In the genomic region with DNA sequence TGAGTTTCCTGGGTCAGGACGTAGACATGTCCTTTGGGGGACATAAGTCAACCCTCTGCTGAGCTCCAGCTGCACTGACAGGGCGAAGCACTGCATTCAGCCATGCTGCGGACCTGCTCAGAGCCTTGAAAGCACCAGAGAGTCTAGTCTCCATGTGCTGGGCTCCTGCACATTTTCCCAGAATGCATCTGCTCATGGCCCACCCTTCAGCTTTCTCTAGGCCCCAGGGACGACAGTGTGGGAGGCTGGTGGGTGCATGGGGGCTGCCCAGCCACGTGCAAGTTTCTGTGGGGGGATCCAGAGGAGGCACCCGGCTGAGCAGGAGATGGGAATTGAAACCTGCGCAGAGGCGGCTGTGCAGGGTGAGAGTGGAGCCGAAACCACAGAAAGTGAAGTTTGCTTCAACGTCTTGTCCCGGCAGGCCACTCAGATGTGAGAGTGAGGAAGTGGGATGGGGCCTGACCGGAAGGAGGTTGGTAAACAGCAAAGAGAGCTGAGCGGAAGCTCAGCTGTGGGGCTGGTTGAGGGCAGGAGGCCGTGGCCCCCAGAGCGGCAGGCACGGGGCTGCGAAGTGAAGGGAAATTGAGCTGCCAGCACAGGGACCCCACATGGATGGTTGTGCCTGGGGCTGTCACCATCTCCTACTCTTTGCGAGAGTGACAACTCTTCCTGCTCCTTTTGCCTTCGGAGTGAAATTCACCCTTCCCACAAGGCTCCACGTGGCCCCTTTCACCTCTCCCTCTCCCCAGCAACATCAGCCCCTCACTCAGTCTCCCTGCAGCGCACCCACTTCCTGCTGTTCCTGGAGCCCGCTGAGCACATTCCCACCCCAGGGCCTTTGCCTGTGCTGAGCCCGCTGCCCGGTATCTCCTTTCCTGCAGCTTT, we compare ENCODE assay signal across 8 cellular contexts. TPM values are rescaled to one million over a fixed set of nuclear protein-coding genes. Genes with fewer than 3 reads are reported as not detected.
A peak's percentile ranks its signal among the peaks of the same experiment; 100 is the strongest.
DNase-seq lines count a peak whose midpoint lies in the region; ATAC-seq and FAIRE-seq lines count a peak whose summit lies in the region.

No MANE protein-coding gene starts in this region.

- peak overlapping the region; percentile 29 for H3K27ac ChIP-seq in angular gyrus (ENCODE audit: low read depth, low read length)

- FAIRE-seq in HTR-8/SVneo (lab: Jason Lieb, UNC) = no peak

- DNase-seq in RPMI8226 (peak; percentile 91), sciatic nerve (ENCODE audit: low spot score) (peak; percentile 75), epidermal melanocyte (ENCODE audit: insufficient read length, low spot score) (no peak), HTR-8/SVneo (ENCODE audit: insufficient read length, low spot score) (no peak), LoVo (ENCODE audit: low spot score) (no peak)

- intact Hi-C loops in sciatic nerve (cut with DNase I) = no loop called here

- ATAC-seq in GM18909 (IDR thresholded peaks at IDR 0.05; ENCODE audit: poor library complexity, unreplicated experiment) (peak; percentile 81), HG02885 (IDR thresholded peaks at IDR 0.05; ENCODE audit: poor library complexity, unreplicated experiment) (peak; percentile 82), sciatic nerve (peak; percentile 81)

RNA-seq across cellular contexts. Expression of a gene that starts 11.8 kb away (rescaled TPM):
- total RNA-seq in sciatic nerve = 47.3 TPM

RNA-seq across cellular contexts. Expression of a gene that starts 32.2 kb away (rescaled TPM):
- total RNA-seq in sciatic nerve = 84.0 TPM

RNA-seq across cellular contexts. Expression of a gene that starts 52.9 kb away (rescaled TPM):
- 47.3 TPM for total RNA-seq in sciatic nerve

Comparison
In these comparisons a context has a peak if more than half of its experiments do, and no peak if none do; other contexts are left out.
1. DNase-seq: peak in RPMI8226 (single experiment) and sciatic nerve (single experiment); none in epidermal melanocyte (single experiment), HTR-8/SVneo (single experiment) and LoVo (single experiment).
2. Peak in every context shown above with its lines, with median percentiles within 50 percentile points of each other: ATAC-seq.